8 cellular contexts compared by ENCODE assay signal in genomic region chr20:54649511-54649962, GRCh38.
A peak's percentile ranks its signal among the peaks of the same experiment; 100 is the strongest.
DNase-seq lines count a peak whose midpoint lies in the region; ATAC-seq and TF ChIP-seq lines count a peak whose summit lies in the region.

No MANE protein-coding gene starts in this region.

- no peaks in the 10 kb centered on the region for H3K36me3 ChIP-seq in adrenal gland (replicated peaks in 1 of 2)
- H3K36me3 ChIP-seq in right atrium auricular region: no peaks in the 10 kb centered on the region

- H3K4me1 ChIP-seq in adrenal gland (replicated peaks in 1 of 2) (peaks cover 0 to 4% of the 10 kb centered on the region in 2 donors), right atrium auricular region (peaks cover 0 to 5% of the 10 kb centered on the region in 2 donors)

- ATAC-seq in GM21619 (IDR thresholded peaks at IDR 0.05; ENCODE audit: unreplicated experiment) (peak; percentile 53), HG03097 (IDR thresholded peaks at IDR 0.05; ENCODE audit: low FRiP score, unreplicated experiment) (no peak)

- TF ChIP-seq CTCF in adrenal gland (IDR thresholded peaks at IDR 0.05) (peak; percentile 57 to 85 (median 68)), right atrium auricular region (IDR thresholded peaks at IDR 0.05) (peak; percentile 69 to 85), retinal pigment epithelial cell (conservative IDR thresholded peaks at IDR 0.05; ENCODE audit: low read depth, low read length) (peak; percentile 87)

- TF ChIP-seq POLR2A in adrenal gland (IDR thresholded peaks at IDR 0.05): no peak

- WGBS in adrenal gland, 4 donors: 7 to 9% (median 9%) methylated on average over 8 of the region's 8 CpGs

- H3K9me3 ChIP-seq in adrenal gland (replicated peaks in 1 of 3) (no peaks in the 10 kb centered on the region), right atrium auricular region (no peaks in the 10 kb centered on the region)

- intact Hi-C loops in adrenal gland (cut with DNase I): loop anchor here (5.0 to 10.0 kb wide), 3 partner anchors 447 to 552 kb away; no protein-coding TSS in a partner anchor

- no peak overlapping the region for H3K27ac ChIP-seq in adrenal gland
- no peak overlapping the region for H3K27ac ChIP-seq in right atrium auricular region

- DNase-seq in COR-L47 (lab: John Stamatoyannopoulos, UW) (peak; percentile 54), NCI-H1105 treated with DMSO at 0.1 percent for 48 hours (lab: John Stamatoyannopoulos, UW) (peak; percentile 57), SKM-1 treated with dmso at 0.1 percent for 144 hours (lab: John Stamatoyannopoulos, UW; ENCODE audit: unreplicated experiment) (peak; percentile 66), adrenal gland (peak; percentile 75 to 95 (median 84)), right atrium auricular region (ENCODE audit: low spot score) (peak; percentile 84), retinal pigment epithelial cell (ENCODE audit: low read depth) (peak; percentile 31)

- H3K27me3 ChIP-seq in adrenal gland (no peaks in the 10 kb centered on the region), right atrium auricular region (no peaks in the 10 kb centered on the region)

- H3K4me3 ChIP-seq in adrenal gland (no peak overlapping the region), right atrium auricular region (no peak overlapping the region), retinal pigment epithelial cell (ENCODE audit: low read length) (no peak overlapping the region)

Comparison
In these comparisons a context has a peak if more than half of its experiments do, and no peak if none do; other contexts are left out.
1. DNase-seq: peak in every context shown above with its lines; median percentile 84 in adrenal gland; 84 in right atrium auricular region; 66 in SKM-1 treated with dmso at 0.1 percent for 144 hours; 57 in NCI-H1105 treated with DMSO at 0.1 percent for 48 hours; 54 in COR-L47; 31 in retinal pigment epithelial cell.